ENCODE assay signal across 16 cellular contexts in the genomic region with DNA sequence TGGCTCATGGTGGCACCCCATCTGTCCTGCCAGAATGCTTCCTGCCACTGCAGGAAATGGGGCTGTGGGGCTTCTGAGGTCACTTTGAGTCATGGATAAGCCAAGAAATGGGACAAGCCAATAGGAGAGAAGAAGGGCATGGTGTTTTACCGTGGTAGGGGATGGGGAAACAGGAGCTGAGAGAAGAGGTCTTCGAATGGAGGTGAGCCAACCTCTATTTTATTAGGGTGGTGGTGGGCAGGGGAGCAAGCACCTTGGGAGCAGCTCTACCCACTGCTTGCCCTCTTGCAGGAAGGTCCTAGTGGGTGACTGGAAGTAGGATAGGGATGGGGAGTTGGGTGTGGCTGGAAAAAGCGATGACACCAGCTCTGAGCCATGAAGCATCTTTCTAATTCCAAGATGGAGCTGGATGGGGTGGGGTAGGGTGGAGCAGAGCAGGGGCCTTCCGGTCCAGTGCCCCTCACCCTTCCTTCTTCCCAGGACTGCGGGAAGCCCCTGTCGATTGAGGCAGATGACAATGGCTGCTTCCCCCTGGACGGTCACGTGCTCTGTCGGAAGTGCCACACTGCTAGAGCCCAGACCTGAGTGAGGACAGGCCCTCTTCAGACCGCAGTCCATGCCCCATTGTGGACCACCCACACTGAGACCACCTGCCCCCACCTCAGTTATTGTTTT. TPM values are rescaled to one million over a fixed set of nuclear protein-coding genes. Genes with fewer than 3 reads are reported as not detected.
DNase-seq lines count a peak whose midpoint lies in the region; ATAC-seq, FAIRE-seq and TF ChIP-seq lines count a peak whose summit lies in the region.
"Had no signal": no experiment of that assay in that cellular context is flagged by ENCODE, and none has a peak within 500 bp of the region (broad histone marks: within the 10 kb centered on the region; RNA-seq: fewer than 3 reads in every experiment).

No MANE protein-coding gene starts in this region.

- no peak overlapping the region for H3K9ac ChIP-seq in astrocyte (ENCODE audit: low read length)
- H3K9ac ChIP-seq: BLaER1 had no signal

- peaks cover 61% of the 10 kb centered on the region for H3K4me1 Mint-ChIP-seq in CD14-positive monocyte
- H3K4me1 Mint-ChIP-seq in GM23338: peaks cover 3% of the 10 kb centered on the region; the same call in 2 of the 3 replicates
- peaks cover 30% of the 10 kb centered on the region for H3K4me1 Mint-ChIP-seq in astrocyte (ENCODE audit: low read depth, unreplicated experiment)
- peaks cover 11 to 39% (median 23%) of the 10 kb centered on the region in 4 donors for H3K4me1 Mint-ChIP-seq in naive thymus-derived CD8-positive, alpha-beta T cell
- H3K4me1 Mint-ChIP-seq: IgD-negative memory B cell had no signal

- H3K27me3 Mint-ChIP-seq in CD14-positive monocyte (ENCODE audit: low read depth in 3 of 3): no peaks in the 10 kb centered on the region
- H3K27me3 Mint-ChIP-seq in GM23338 (ENCODE audit: insufficient read depth, low read depth, poor library complexity): peaks cover 34% of the 10 kb centered on the region
- H3K27me3 Mint-ChIP-seq in astrocyte (ENCODE audit: low read depth, unreplicated experiment): no peaks in the 10 kb centered on the region
- no peaks in the 10 kb centered on the region for H3K27me3 Mint-ChIP-seq in naive thymus-derived CD8-positive, alpha-beta T cell
- H3K27me3 Mint-ChIP-seq: IgD-negative memory B cell had no signal

- no peak overlapping the region for H2AFZ ChIP-seq in GM23338
- H2AFZ ChIP-seq in astrocyte (ENCODE audit: low read depth, low read length): no peak overlapping the region

- H3K4me1 ChIP-seq in GM23338 (ENCODE audit: insufficient read depth) (no peaks in the 10 kb centered on the region; the same call in 1 of the 2 replicates), astrocyte (ENCODE audit: insufficient read depth, low read length) (peaks cover 50% of the 10 kb centered on the region), foreskin keratinocyte (no peaks in the 10 kb centered on the region)

- H3K79me2 ChIP-seq in GM23338 (replicated peaks; ENCODE audit: insufficient read depth) (peaks cover 15% of the 10 kb centered on the region), astrocyte (ENCODE audit: insufficient read depth, low read length) (peaks cover 55% of the 10 kb centered on the region)

- no peaks in the 10 kb centered on the region for H3K9me2 ChIP-seq in GM23338 (ENCODE audit: insufficient read depth)

- peaks cover 10% of the 10 kb centered on the region for H4K20me1 ChIP-seq in GM23338 (replicated peaks; ENCODE audit: insufficient read depth)
- H4K20me1 ChIP-seq in astrocyte (ENCODE audit: insufficient read depth, low read length): peaks cover 94% of the 10 kb centered on the region

- peaks cover 23% of the 10 kb centered on the region for H3K36me3 ChIP-seq in GM23338 (ENCODE audit: insufficient read depth)
- peaks cover 51% of the 10 kb centered on the region for H3K36me3 ChIP-seq in astrocyte (ENCODE audit: insufficient read depth, low read length)
- H3K36me3 ChIP-seq in WERI-Rb-1: peaks cover 13% of the 10 kb centered on the region

- H3K36me3 Mint-ChIP-seq in CD14-positive monocyte (peaks cover 0 to 48% of the 10 kb centered on the region in 2 donors), GM23338 (ENCODE audit: low read depth) (peaks cover 70% of the 10 kb centered on the region), astrocyte (ENCODE audit: low read depth, unreplicated experiment) (peaks cover 20% of the 10 kb centered on the region)
- H3K36me3 Mint-ChIP-seq in naive thymus-derived CD8-positive, alpha-beta T cell: peaks cover 0 to 60% (median 0%) of the 10 kb centered on the region in 3 donors
- H3K36me3 Mint-ChIP-seq: IgD-negative memory B cell had no signal

- no peak overlapping the region for H3K4me2 ChIP-seq in GM23338
- H3K4me2 ChIP-seq in astrocyte (ENCODE audit: low read length): peak overlapping the region; percentile 97
- H3K4me2 ChIP-seq: BLaER1 had no signal

- H3K27ac ChIP-seq in GM23338 (ENCODE audit: low read depth) (peak overlapping the region; percentile 86), astrocyte (ENCODE audit: low read depth, low read length) (no peak overlapping the region), foreskin keratinocyte (no peak overlapping the region), WERI-Rb-1 (no peak overlapping the region)
- H3K27ac ChIP-seq: BLaER1 had no signal

- no peak overlapping the region for H3K4me3 ChIP-seq in GM23338
- no peak overlapping the region for H3K4me3 ChIP-seq in astrocyte (ENCODE audit: insufficient read depth, low read depth, low read length)
- H3K4me3 ChIP-seq in WERI-Rb-1 (ENCODE audit: low read depth, low read length): no peak overlapping the region
- H3K4me3 ChIP-seq: BLaER1 had no signal

- H3K9me3 Mint-ChIP-seq in CD14-positive monocyte: no peaks in the 10 kb centered on the region
- no peaks in the 10 kb centered on the region; the same call in 2 of the 3 replicates for H3K9me3 Mint-ChIP-seq in GM23338
- peaks cover 4% of the 10 kb centered on the region for H3K9me3 Mint-ChIP-seq in astrocyte (ENCODE audit: unreplicated experiment)
- H3K9me3 Mint-ChIP-seq in naive thymus-derived CD8-positive, alpha-beta T cell: no peaks in the 10 kb centered on the region
- H3K9me3 Mint-ChIP-seq: activated T-helper 1 cell treated with anti-CD3 and anti-CD28 coated beads, Interleukin-12 subunit alpha, Interleukin-12 subunit beta, Interleukin-2, Interleukin-4 antibody, amounts not matched to agents 30 ng/mL and 10 ng/mL and 1 ng/mL, durations not matched to agents 14 hours and 24 hours and 36 hours; neural crest cell had no signal

- no peak for FAIRE-seq in astrocyte (lab: Jason Lieb, UNC)
- FAIRE-seq: keratinocyte had no signal

- no peak for ATAC-seq in GM23338
- ATAC-seq in naive thymus-derived CD8-positive, alpha-beta T cell: no peak
- ATAC-seq in foreskin keratinocyte: no peak
- no peak for ATAC-seq in HG03565 (IDR thresholded peaks at IDR 0.05; ENCODE audit: unreplicated experiment)

- H3K27me3 ChIP-seq in GM23338 (ENCODE audit: insufficient read depth) (no peaks in the 10 kb centered on the region), astrocyte (ENCODE audit: insufficient read depth, low read length) (no peaks in the 10 kb centered on the region), foreskin keratinocyte (no peaks in the 10 kb centered on the region), WERI-Rb-1 (ENCODE audit: insufficient read depth, low read depth, severe bottlenecking) (no peaks in the 10 kb centered on the region)
- H3K27me3 ChIP-seq: BLaER1 had no signal

- POLR2A ChIA-PET in naive thymus-derived CD8-positive, alpha-beta T cell (lab: Charles Lee): interaction anchor here (0.6 to 11.9 kb wide), 6 partner anchors 8 to 35 kb away, joined by 3 to 91 read pairs (median 4); a partner anchor contains a TSS

- TF ChIP-seq CTCF in CD14-positive monocyte (IDR thresholded peaks at IDR 0.05) (no peak), GM23338 (conservative IDR thresholded peaks at IDR 0.05; ENCODE audit: low read depth in 2 of 2) (no peak), astrocyte (IDR thresholded peaks at IDR 0.05; ENCODE audit: insufficient read depth, low read depth, low read length) (no peak), foreskin keratinocyte (conservative IDR thresholded peaks at IDR 0.05) (no peak), WERI-Rb-1 (IDR thresholded peaks at IDR 0.05; ENCODE audit: low read depth, low read length) (no peak)

- H3K9me3 ChIP-seq in astrocyte (ENCODE audit: insufficient read depth, low read depth, low read length) (no peaks in the 10 kb centered on the region), WERI-Rb-1 (ENCODE audit: severe bottlenecking) (no peaks in the 10 kb centered on the region)
- H3K9me3 ChIP-seq: BLaER1 had no signal

- H3F3A ChIP-seq in GM23338 (replicated peaks; ENCODE audit: low read depth): peaks cover 66% of the 10 kb centered on the region

- no peak for DNase-seq in CD14-positive monocyte (ENCODE audit: low spot score)
- DNase-seq in GM23338 (ENCODE audit: low spot score): no peak
- no peak for DNase-seq in astrocyte (ENCODE audit: low read depth)
- no peak for DNase-seq in naive thymus-derived CD8-positive, alpha-beta T cell
- no peak for DNase-seq in foreskin keratinocyte
- no peak for DNase-seq in NCI-H2227 treated with DMSO at 0.1 percent for 48 hours (lab: John Stamatoyannopoulos, UW)
- DNase-seq in WERI-Rb-1: no peak
- DNase-seq: GF-D8, NCI-H1417 treated with DMSO at 0.1 percent for 48 hours, NCI-H748 treated with DMSO at 0.1 percent for 48 hours had no signal

- H3K27ac Mint-ChIP-seq in CD14-positive monocyte (peak overlapping the region; percentile 35 to 87 (median 81)), GM23338 (peak overlapping the region; percentile 36; the same call in 1 of the 2 replicates), astrocyte (ENCODE audit: unreplicated experiment) (peak overlapping the region; percentile 68)
- H3K27ac Mint-ChIP-seq in naive thymus-derived CD8-positive, alpha-beta T cell: peak overlapping the region in 9 of 10 donors; percentile 15 to 92 (median 85)
- H3K27ac Mint-ChIP-seq: IgD-negative memory B cell had no signal

- H3K4me3 Mint-ChIP-seq in CD14-positive monocyte (no peak overlapping the region), GM23338 (no peak overlapping the region; the same call in 2 of the 3 replicates), astrocyte (ENCODE audit: unreplicated experiment) (peak overlapping the region; percentile 50)
- peak overlapping the region in 1 of 10 donors; percentile 56 for H3K4me3 Mint-ChIP-seq in naive thymus-derived CD8-positive, alpha-beta T cell
- H3K4me3 Mint-ChIP-seq: activated T-helper 1 cell treated with anti-CD3 and anti-CD28 coated beads, Interleukin-12 subunit alpha, Interleukin-12 subunit beta, Interleukin-2, Interleukin-4 antibody, amounts not matched to agents 30 ng/mL and 10 ng/mL and 1 ng/mL, durations not matched to agents 14 hours and 24 hours and 36 hours; IgD-negative memory B cell; neural crest cell had no signal

- intact Hi-C loops in CD14-positive monocyte (cut with micrococcal nuclease): no loop called here

RNA-seq across cellular contexts. Expression of a gene that starts 9.1 kb away (rescaled TPM):
- 100 to 1,000 TPM; 198 to 331 TPM for polyA plus RNA-seq in CD14-positive monocyte
- 132 and 141 TPM in 2 replicates for total RNA-seq in GM23338 (2014; rRNA removed; shearing (Covaris generic))
- 108 and 111 TPM in 2 replicates for polyA plus RNA-seq in GM23338 (2016; fragmentation: Nextera tagmentation; extraction: Ambion mirVana)
- 477 and 523 TPM in 2 replicates for total RNA-seq in astrocyte
- 100 to 1,000 TPM; 138 to 151 TPM for total RNA-seq in naive thymus-derived CD8-positive, alpha-beta T cell
- polyA plus RNA-seq in naive thymus-derived CD8-positive, alpha-beta T cell: 100 to 1,000 TPM in 1 of 3 donors, 10 to 100 TPM in 2; 58.6 to 142 (median 82.6) TPM
- total RNA-seq in foreskin keratinocyte: 126 and 140 TPM in 2 replicates
- polyA plus RNA-seq in foreskin keratinocyte: 252 and 253 TPM in 2 replicates

RNA-seq across cellular contexts. Expression of a gene that starts 18.4 kb away (rescaled TPM):
- polyA plus RNA-seq in CD14-positive monocyte (under 1 TPM in 1 of 2 donors, not detected in 1; 0.50 TPM), GM23338 (2016; fragmentation: Nextera tagmentation; extraction: Ambion mirVana) (60.7 and 66.1 TPM in 2 replicates), foreskin keratinocyte (20.1 and 22.3 TPM in 2 replicates)
- total RNA-seq in GM23338 (2014; rRNA removed; shearing (Covaris generic)): 119 and 154 TPM in 2 replicates
- total RNA-seq in astrocyte (0.96 and 2.6 TPM in 2 replicates), foreskin keratinocyte (35.0 and 38.9 TPM in 2 replicates)
- 10 to 100 TPM; 44.8 to 44.9 TPM for total RNA-seq in naive thymus-derived CD8-positive, alpha-beta T cell
- 10 to 100 TPM; 10.1 to 37.1 (median 16.2) TPM for polyA plus RNA-seq in naive thymus-derived CD8-positive, alpha-beta T cell
- total RNA-seq: activated T-helper 1 cell treated with anti-CD3 and anti-CD28 coated beads, Interleukin-12 subunit alpha, Interleukin-12 subunit beta, Interleukin-2, Interleukin-4 antibody, amounts not matched to agents 30 ng/mL and 10 ng/mL and 1 ng/mL, durations not matched to agents 14 hours and 24 hours and 36 hours; neural crest cell had no signal

RNA-seq across cellular contexts. Expression of a gene that starts 27.7 kb away (rescaled TPM):
- under 1 TPM in 1 of 2 donors, not detected in 1; 0.72 TPM for polyA plus RNA-seq in CD14-positive monocyte
- total RNA-seq in GM23338 (2014; rRNA removed; shearing (Covaris generic)): 28.8 and 30.2 TPM in 2 replicates
- 4.7 and 5.4 TPM in 2 replicates for polyA plus RNA-seq in GM23338 (2016; fragmentation: Nextera tagmentation; extraction: Ambion mirVana)
- 7.6 and 8.0 TPM in 2 replicates for total RNA-seq in astrocyte
- total RNA-seq in naive thymus-derived CD8-positive, alpha-beta T cell: 1 to 10 TPM in 1 of 2 experiments, under 1 TPM in 1; 0.78 to 1.2 TPM
- polyA plus RNA-seq in naive thymus-derived CD8-positive, alpha-beta T cell: 1 to 10 TPM in 1 of 3 donors, under 1 TPM in 2; 0.44 to 1.1 (median 0.54) TPM
- total RNA-seq in foreskin keratinocyte: 0.18 and 0.20 TPM in 2 replicates
- 0.07 and 0.11 TPM in 2 replicates for polyA plus RNA-seq in foreskin keratinocyte

RNA-seq across cellular contexts. Expression of a gene that starts 53.0 kb away (rescaled TPM):
- polyA plus RNA-seq in CD14-positive monocyte (not detected), GM23338 (2016; fragmentation: Nextera tagmentation; extraction: Ambion mirVana) (0.37 TPM in 1 of 2 replicates, not detected in the other), foreskin keratinocyte (not detected in 2 replicates)
- 4.0 and 5.0 TPM in 2 replicates for total RNA-seq in GM23338 (2014; rRNA removed; shearing (Covaris generic))
- total RNA-seq in astrocyte (not detected in 2 replicates), foreskin keratinocyte (not detected in 2 replicates)
- total RNA-seq in naive thymus-derived CD8-positive, alpha-beta T cell: 1 to 10 TPM in 1 of 2 experiments, under 1 TPM in 1; 0.96 to 1.0 TPM
- polyA plus RNA-seq in naive thymus-derived CD8-positive, alpha-beta T cell: under 1 TPM in 1 of 3 donors, not detected in 2; 0.23 TPM
- total RNA-seq: activated T-helper 1 cell treated with anti-CD3 and anti-CD28 coated beads, Interleukin-12 subunit alpha, Interleukin-12 subunit beta, Interleukin-2, Interleukin-4 antibody, amounts not matched to agents 30 ng/mL and 10 ng/mL and 1 ng/mL, durations not matched to agents 14 hours and 24 hours and 36 hours; neural crest cell had no signal
- polyA plus RNA-seq: IgD-negative memory B cell had no signal
